ENCODE assay signal across 24 cellular contexts in genomic region chr4:151671541-151672059, GRCh38.
DNase-seq lines count a peak whose midpoint lies in the region; ATAC-seq, FAIRE-seq and TF ChIP-seq lines count a peak whose summit lies in the region.
"Had no signal": no experiment of that assay in that cellular context is flagged by ENCODE, and none has a peak within 500 bp of the region (broad histone marks: within the 10 kb centered on the region; RNA-seq: fewer than 3 reads in every experiment).

No MANE protein-coding gene starts in this region.

- H3K9me3 ChIP-seq in liver (ENCODE audit: control insufficient read depth in 4 of 4, low read length in 3 of 4) (no peaks in the 10 kb centered on the region), HepG2 (ENCODE audit: low read length) (no peaks in the 10 kb centered on the region), K562 (replicated peaks; ENCODE audit: control insufficient read depth, insufficient read depth, low read depth, low read length) (no peaks in the 10 kb centered on the region), testis (no peaks in the 10 kb centered on the region), hepatocyte (ENCODE audit: low read depth) (no peaks in the 10 kb centered on the region)
- H3K9me3 ChIP-seq: BLaER1 treated with 17β-estradiol and CSF1 and Interleukin-3, amounts not matched to agents 10 nM and 100 nM; pancreas; thyroid gland had no signal

- 83% methylated on average over 14 of the region's 14 CpGs for WGBS in liver
- 96% methylated on average over 12 of the region's 14 CpGs for WGBS in HepG2 (ENCODE audit: low lambda C conversion rate)
- 1% methylated on average over 14 of the region's 14 CpGs for WGBS in K562 (ENCODE audit: insufficient coverage, low coverage, missing lambda C conversion rate)
- WGBS in testis, 2 donors, result 60 to 71% methylated on average over 14 of the region's 14 CpGs
- 47% methylated on average over 14 of the region's 14 CpGs for WGBS in hepatocyte (ENCODE audit: low lambda C conversion rate, missing lambda C conversion rate)

- no peaks in the 10 kb centered on the region for H3K9me2 ChIP-seq in hepatocyte (replicated peaks; ENCODE audit: insufficient read depth)

- H2AFZ ChIP-seq in HepG2 (ENCODE audit: low read length) (no peak overlapping the region), K562 (ENCODE audit: low read depth, low read length) (no peak overlapping the region), hepatocyte (no peak overlapping the region)
- H2AFZ ChIP-seq: PC-9 had no signal

- peaks cover 0 to 4% (median 2%) of the 10 kb centered on the region in 4 donors for H3K36me3 ChIP-seq in liver (ENCODE audit: control insufficient read depth in 4 of 4, insufficient read depth in 3 of 4, low read depth in 1 of 4, low read length in 3 of 4)
- peaks cover 1 to 9% of the 10 kb centered on the region in 2 experiments; a peak in 2 of 5 replicates for H3K36me3 ChIP-seq in HepG2 (replicated peaks in 1 of 2; ENCODE audit: control insufficient read depth in 1 of 2, insufficient read depth in 2 of 2, low read length in 2 of 2)
- no peaks in the 10 kb centered on the region for H3K36me3 ChIP-seq in K562 (ENCODE audit: control insufficient read depth, insufficient read depth, low read length)
- no peaks in the 10 kb centered on the region for H3K36me3 ChIP-seq in testis (ENCODE audit: low read depth, missing control alignments)
- no peaks in the 10 kb centered on the region for H3K36me3 ChIP-seq in hepatocyte (replicated peaks; ENCODE audit: insufficient read depth, low read depth)
- H3K36me3 ChIP-seq: pancreas, thyroid gland had no signal

- in situ Hi-C loops in HepG2 (cut with HindIII; ENCODE audit: extremely low pct_ligation_motif_present, low pct_unique_long_range_greater_than_20kb) (no loop called here), K562 (cut with MboI) (no loop called here)

- TF ChIP-seq CTCF in liver (IDR thresholded peaks at IDR 0.05; ENCODE audit: low read depth, low read length, missing input control) (no peak), HepG2 (CRISPR knock-in tag; IDR thresholded peaks at IDR 0.05) (no peak), K562 (IDR thresholded peaks at IDR 0.05 in 2 of 3, conservative IDR thresholded peaks at IDR 0.05 in 1 of 3; ENCODE audit: insufficient read depth in 2 of 3, low read depth in 1 of 3, low read length in 3 of 3) (peak in 1 of 3 experiments; percentile 9; a peak in 1 of 6 replicates), testis (IDR thresholded peaks at IDR 0.05) (no peak), hepatocyte (IDR thresholded peaks at IDR 0.05; ENCODE audit: poor library complexity) (no peak)

- H3K79me2 ChIP-seq in HepG2 (ENCODE audit: insufficient read depth, low read length) (no peaks in the 10 kb centered on the region), K562 (ENCODE audit: control insufficient read depth, insufficient read depth, low read length) (no peaks in the 10 kb centered on the region), hepatocyte (no peaks in the 10 kb centered on the region)

- no peak overlapping the region for H3K9ac ChIP-seq in liver (ENCODE audit: low read depth in 1 of 2, low read length in 2 of 2)
- no peak overlapping the region for H3K9ac ChIP-seq in HepG2 (ENCODE audit: insufficient read depth, low read depth, low read length)
- H3K9ac ChIP-seq in K562 (ENCODE audit: insufficient read depth in 1 of 2, low read depth in 2 of 2, low read length in 2 of 2), result no peak overlapping the region
- H3K9ac ChIP-seq: BLaER1 treated with 17β-estradiol and CSF1 and Interleukin-3, amounts not matched to agents 10 nM and 100 nM had no signal

- H3K4me3 ChIP-seq in liver (ENCODE audit: low read depth in 1 of 3, low read length in 3 of 3) (no peak overlapping the region), HepG2 (replicated peaks in 1 of 3; ENCODE audit: insufficient read depth in 1 of 3, low read depth in 2 of 3, low read length in 3 of 3) (no peak overlapping the region), K562 (no peak overlapping the region), testis (no peak overlapping the region), hepatocyte (no peak overlapping the region)
- H3K4me3 ChIP-seq: BLaER1 treated with 17β-estradiol and CSF1 and Interleukin-3, amounts not matched to agents 10 nM and 100 nM; pancreas; PC-9; SK-N-MC; thyroid gland had no signal

- no peak overlapping the region for H3K4me2 ChIP-seq in HepG2 (ENCODE audit: low read depth, low read length)
- H3K4me2 ChIP-seq in K562 (ENCODE audit: insufficient read depth, low read length), result peak overlapping the region; percentile 26; the same call in 1 of the 2 replicates
- no peak overlapping the region for H3K4me2 ChIP-seq in hepatocyte
- H3K4me2 ChIP-seq: BLaER1 treated with 17β-estradiol and CSF1 and Interleukin-3, amounts not matched to agents 10 nM and 100 nM; PC-9 had no signal

- CTCF ChIA-PET in HepG2 (lab: Yijun Ruan, JAX; ENCODE audit: low intra/inter-chr PET ratio, low total read pairs), result no interaction called here
- CTCF ChIA-PET in K562 (lab: Yijun Ruan, JAX; ENCODE audit: low intra/inter-chr PET ratio), result no interaction called here

- TF ChIP-seq POLR2A in HepG2 (IDR thresholded peaks at IDR 0.05; ENCODE audit: insufficient read depth in 1 of 2, low read depth in 2 of 2, low read length in 2 of 2) (no peak), K562 (conservative IDR thresholded peaks at IDR 0.05) (no peak), testis (IDR thresholded peaks at IDR 0.05) (no peak)

- H3K9me1 ChIP-seq in K562 (ENCODE audit: control insufficient read depth, insufficient read depth, low read length), result no peaks in the 10 kb centered on the region

- BruUV-seq in HepG2 (replicated peaks; lab: Mats Ljungman, UMichigan) (no TSS peak), K562 (replicated peaks; lab: Mats Ljungman, UMichigan) (no TSS peak)

- H4K20me1 ChIP-seq in HepG2 (ENCODE audit: insufficient read depth, low read length), result no peaks in the 10 kb centered on the region
- peaks cover 6% of the 10 kb centered on the region; the same call in 1 of the 2 replicates for H4K20me1 ChIP-seq in K562 (replicated peaks; ENCODE audit: control insufficient read depth, insufficient read depth, low read length)
- no peaks in the 10 kb centered on the region for H4K20me1 ChIP-seq in hepatocyte (ENCODE audit: insufficient read depth, poor library complexity, severe bottlenecking)
- H4K20me1 ChIP-seq: BLaER1 treated with 17β-estradiol and CSF1 and Interleukin-3, amounts not matched to agents 10 nM and 100 nM had no signal

- TF ChIP-seq EP300 in HepG2 (IDR thresholded peaks at IDR 0.05; ENCODE audit: low read depth in 2 of 2, low read length in 2 of 2) (no peak), HepG2 (CRISPR knock-in tag; IDR thresholded peaks at IDR 0.05; ENCODE audit: borderline replicate concordance) (no peak), K562 (IDR thresholded peaks at IDR 0.05; ENCODE audit: low read length) (peak; percentile 72)

- ATAC-seq in HepG2 (no peak), K562 (peak; percentile 95), HG02678 (IDR thresholded peaks at IDR 0.05; ENCODE audit: unreplicated experiment) (no peak)
- ATAC-seq: activated CD4-positive, alpha-beta T cell treated with anti-CD3 and anti-CD28 coated beads for 36 hours; pancreas had no signal

- H3K27ac ChIP-seq in liver (ENCODE audit: low read depth in 1 of 2, low read length in 2 of 2), result no peak overlapping the region
- no peak overlapping the region for H3K27ac ChIP-seq in HepG2 (ENCODE audit: extremely low read length, insufficient read depth, low read length)
- no peak overlapping the region for H3K27ac ChIP-seq in K562 (ENCODE audit: extremely low read depth, low read depth, low read length)
- peak overlapping the region in 1 of 2 donors; percentile 45 for H3K27ac ChIP-seq in testis
- no peak overlapping the region for H3K27ac ChIP-seq in hepatocyte
- H3K27ac ChIP-seq: BLaER1 treated with 17β-estradiol and CSF1 and Interleukin-3, amounts not matched to agents 10 nM and 100 nM; pancreas; PC-9; SK-N-MC; thyroid gland had no signal

- intact Hi-C loops in HepG2 (cut with micrococcal nuclease; ENCODE audit: unreplicated experiment), result no loop called here
- intact Hi-C loops in K562 (cut with micrococcal nuclease), result loop anchor here (5.0 kb wide), 1 partner anchor 91 kb away; the partner anchor contains the start of gene GATB
- intact Hi-C loops in testis (cut with DNase I; ENCODE audit: low total_unique reads), result no loop called here

- FAIRE-seq in HepG2 (lab: Jason Lieb, UNC), result no peak
- peak; percentile 98 for FAIRE-seq in K562 (lab: Jason Lieb, UNC)
- FAIRE-seq: D721Med, HTR-8/SVneo, pancreas had no signal

- POLR2A ChIA-PET in HepG2 (lab: Yijun Ruan, JAX) (no interaction called here), K562 (lab: Yijun Ruan, JAX) (interaction anchor here (0.6 kb wide), 1 partner anchor 100 kb away, joined by 3 read pairs; no protein-coding TSS in a partner anchor)

- TF ChIP-seq RAD21 in liver (IDR thresholded peaks at IDR 0.05) (no peak), HepG2 (CRISPR knock-in tag; IDR thresholded peaks at IDR 0.05) (no peak), K562 (CRISPR knock-in tag; conservative IDR thresholded peaks at IDR 0.05 in 1 of 2, IDR thresholded peaks at IDR 0.05 in 1 of 2) (no peak)

- H3K27me3 ChIP-seq in liver (ENCODE audit: control insufficient read depth in 4 of 4, insufficient read depth in 4 of 4, low read length in 3 of 4), result no peaks in the 10 kb centered on the region
- H3K27me3 ChIP-seq in HepG2 (ENCODE audit: control insufficient read depth in 1 of 2, insufficient read depth in 2 of 2, low read length in 2 of 2), result no peaks in the 10 kb centered on the region
- no peaks in the 10 kb centered on the region for H3K27me3 ChIP-seq in K562 (ENCODE audit: control insufficient read depth in 2 of 2, insufficient read depth in 2 of 2, low read length in 2 of 2)
- H3K27me3 ChIP-seq in testis, result no peaks in the 10 kb centered on the region
- H3K27me3 ChIP-seq in hepatocyte, result no peaks in the 10 kb centered on the region
- H3K27me3 ChIP-seq: BLaER1 treated with 17β-estradiol and CSF1 and Interleukin-3, amounts not matched to agents 10 nM and 100 nM; pancreas; thyroid gland had no signal

- H3K4me1 ChIP-seq in liver (ENCODE audit: control insufficient read depth in 4 of 4, insufficient read depth in 4 of 4, low read length in 3 of 4) (no peaks in the 10 kb centered on the region), HepG2 (ENCODE audit: insufficient read depth, low read length) (peaks cover 8% of the 10 kb centered on the region), K562 (replicated peaks in 1 of 2; ENCODE audit: control insufficient read depth in 2 of 2, insufficient read depth in 2 of 2, low read length in 2 of 2) (peaks cover 14 to 27% of the 10 kb centered on the region in 2 experiments), testis (no peaks in the 10 kb centered on the region), hepatocyte (ENCODE audit: insufficient read depth) (peaks cover 21% of the 10 kb centered on the region)
- H3K4me1 ChIP-seq: BLaER1 treated with 17β-estradiol and CSF1 and Interleukin-3, amounts not matched to agents 10 nM and 100 nM; pancreas had no signal

- no peak for DNase-seq in HepG2 (ENCODE audit: low spot score)
- DNase-seq in K562 (ENCODE audit: extremely low read depth in 1 of 4, low spot score in 3 of 4), result peak; percentile 62 to 88 (median 74)
- DNase-seq in islet precursor cell, result peak; percentile 88
- peak; percentile 85 for DNase-seq in testis
- no peak for DNase-seq in hepatocyte (ENCODE audit: low spot score)
- no peak for DNase-seq in NCI-H446 (lab: John Stamatoyannopoulos, UW)
- DNase-seq: activated CD4-positive, alpha-beta T cell treated with anti-CD3 and anti-CD28 coated beads for 36 hours; cortex of kidney; EL; H7; mammary epithelial cell; NCI-H2171 treated with DMSO at 0.1 percent for 48 hours; pancreas; PC-9; stimulated activated CD4-positive, alpha-beta T cell treated with anti-CD3 and anti-CD28 coated beads, Interleukin-2, amount 100 ng/mL, for 24 hours; stimulated activated naive CD4-positive, alpha-beta T cell; T-helper 9 cell had no signal

Comparison
In these comparisons a context has a peak if more than half of its experiments do, and no peak if none do; other contexts are left out.
1. DNase-seq: peak in K562 (4 of 4), islet precursor cell (single experiment) and testis (single experiment); none in HepG2 (single experiment), hepatocyte (single experiment) and NCI-H446 (0 of 2).